In the genomic region with DNA sequence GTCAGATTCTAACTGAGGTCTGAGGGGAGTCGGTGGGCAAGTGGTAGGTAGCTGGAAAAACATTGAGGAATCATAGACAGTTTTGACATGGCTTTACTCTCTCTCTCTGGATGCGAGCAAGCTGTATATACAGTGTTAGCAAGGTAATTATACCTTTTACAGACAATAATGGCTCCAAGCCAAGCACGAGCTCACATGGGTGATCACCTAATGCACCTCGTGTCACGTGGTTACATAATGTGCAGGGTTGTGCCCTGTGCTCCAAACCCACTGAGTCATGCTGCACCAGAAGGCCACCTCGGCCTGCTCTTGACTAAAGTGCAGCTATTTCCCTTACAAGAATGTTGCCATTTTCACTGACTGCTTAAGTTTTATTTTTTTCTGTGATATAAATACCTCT, we compare ENCODE assay signal across 16 cellular contexts. TPM values are rescaled to one million over a fixed set of nuclear protein-coding genes. Genes with fewer than 3 reads are reported as not detected.
DNase-seq lines count a peak whose midpoint lies in the region; ATAC-seq and TF ChIP-seq lines count a peak whose summit lies in the region.
"Had no signal": no experiment of that assay in that cellular context is flagged by ENCODE, and none has a peak within 500 bp of the region (broad histone marks: within the 10 kb centered on the region; RNA-seq: fewer than 3 reads in every experiment).

No MANE protein-coding gene starts in this region.

- no peaks in the 10 kb centered on the region for H3K4me1 ChIP-seq in right cardiac atrium (ENCODE audit: control insufficient read depth, insufficient read depth, low read length)
- H3K4me1 ChIP-seq: parathyroid adenoma had no signal

- H3K4me3 ChIP-seq in epithelial cell of esophagus (ENCODE audit: low read length) (no peak overlapping the region), right cardiac atrium (ENCODE audit: low read length) (no peak overlapping the region), foreskin fibroblast (ENCODE audit: low read depth in 1 of 2, low read length in 2 of 2) (no peak overlapping the region)

- H3K27me3 Mint-ChIP-seq in mesothelial cell of epicardium (ENCODE audit: low read depth), result peaks cover 2% of the 10 kb centered on the region
- H3K27me3 Mint-ChIP-seq: activated CD8-positive, alpha-beta T cell treated with anti-CD3 and anti-CD28 coated beads for 36 hours had no signal

- no peaks in the 10 kb centered on the region for H3K9me3 Mint-ChIP-seq in mesothelial cell of epicardium
- H3K9me3 Mint-ChIP-seq: activated CD8-positive, alpha-beta T cell treated with anti-CD3 and anti-CD28 coated beads for 36 hours; naive B cell; stimulated activated naive CD8-positive, alpha-beta T cell treated with anti-CD3 and anti-CD28 coated beads, Interleukin-15, amount 100 ng/mL, for 72 hours had no signal

- no peaks in the 10 kb centered on the region for H3K9me3 ChIP-seq in right cardiac atrium (ENCODE audit: control insufficient read depth, low read length)

- 78% methylated on average over 6 of the region's 6 CpGs for WGBS in right cardiac atrium

- H3K27ac Mint-ChIP-seq in mesothelial cell of epicardium, result no peak overlapping the region
- H3K27ac Mint-ChIP-seq: activated CD8-positive, alpha-beta T cell treated with anti-CD3 and anti-CD28 coated beads for 36 hours; naive B cell; stimulated activated naive CD8-positive, alpha-beta T cell treated with anti-CD3 and anti-CD28 coated beads, Interleukin-15, amount 100 ng/mL, for 72 hours had no signal

- peak; percentile 95 for DNase-seq in COR-L47 (lab: John Stamatoyannopoulos, UW)
- peak; percentile 75 for DNase-seq in NCI-H1105 (lab: John Stamatoyannopoulos, UW)
- peak; percentile 81 for DNase-seq in NCI-H748 (lab: John Stamatoyannopoulos, UW; ENCODE audit: unreplicated experiment)
- peak; percentile 76 for DNase-seq in epithelial cell of esophagus (ENCODE audit: low read depth)
- no peak for DNase-seq in right cardiac atrium
- DNase-seq in NK-92 treated with Interleukin-12 subunit alpha and Interleukin-12 subunit beta, amount 100 ng/mL, for 24 hours (lab: John Stamatoyannopoulos, UW), result no peak
- DNase-seq in mesothelial cell of epicardium (ENCODE audit: low spot score in 2 of 2, unreplicated experiment in 2 of 2), result no peak
- DNase-seq in foreskin fibroblast, result no peak
- DNase-seq: activated CD8-positive, alpha-beta T cell treated with anti-CD3 and anti-CD28 coated beads for 36 hours; naive B cell; NCI-H1694 treated with DMSO at 0.1 percent for 48 hours; stimulated activated naive CD8-positive, alpha-beta T cell treated with anti-CD3 and anti-CD28 coated beads, Interleukin-15, amount 100 ng/mL, for 72 hours had no signal

- TF ChIP-seq CTCF in epithelial cell of esophagus (IDR thresholded peaks at IDR 0.05; ENCODE audit: insufficient read depth, low read depth, low read length, missing control alignments) (no peak), mesothelial cell of epicardium (IDR thresholded peaks at IDR 0.05; ENCODE audit: unreplicated experiment) (no peak), foreskin fibroblast (IDR thresholded peaks at IDR 0.05; ENCODE audit: low read depth, low read length) (no peak)

- ATAC-seq in right cardiac atrium, result no peak
- ATAC-seq: activated CD8-positive, alpha-beta T cell treated with anti-CD3 and anti-CD28 coated beads for 36 hours; SK-N-SH treated with all-trans-retinoic acid at 6 μM for 48 hours; stimulated activated naive CD8-positive, alpha-beta T cell treated with anti-CD3 and anti-CD28 coated beads, Interleukin-15, amount 100 ng/mL, for 72 hours had no signal

- H3K27me3 ChIP-seq in right cardiac atrium (ENCODE audit: control insufficient read depth, insufficient read depth), result no peaks in the 10 kb centered on the region

- H3K36me3 Mint-ChIP-seq in mesothelial cell of epicardium, result no peaks in the 10 kb centered on the region
- H3K36me3 Mint-ChIP-seq: naive B cell had no signal

- H3K4me1 Mint-ChIP-seq in mesothelial cell of epicardium, result peaks cover 2% of the 10 kb centered on the region

- intact Hi-C loops in right cardiac atrium (cut with DNase I), result loop anchor here in 1 of 4 donors (10.0 kb wide), 1 partner anchor 88 kb away; no protein-coding TSS in a partner anchor

- no peak overlapping the region for H3K27ac ChIP-seq in right cardiac atrium (ENCODE audit: low read length)
- H3K27ac ChIP-seq: parathyroid adenoma had no signal

- H3K4me3 Mint-ChIP-seq in mesothelial cell of epicardium, result no peak overlapping the region
- H3K4me3 Mint-ChIP-seq: activated CD8-positive, alpha-beta T cell treated with anti-CD3 and anti-CD28 coated beads for 36 hours; naive B cell; stimulated activated naive CD8-positive, alpha-beta T cell treated with anti-CD3 and anti-CD28 coated beads, Interleukin-15, amount 100 ng/mL, for 72 hours had no signal

RNA-seq across cellular contexts. Expression of a gene that starts 7.6 kb away (rescaled TPM):
- total RNA-seq in right cardiac atrium (not detected), mesothelial cell of epicardium (0.11 to 0.32 TPM in 2 of 3 replicates, not detected in the other)
- not detected for polyA plus RNA-seq in right cardiac atrium
- total RNA-seq: activated CD8-positive, alpha-beta T cell treated with anti-CD3 and anti-CD28 coated beads for 36 hours; frontal cortex; liver had no signal
- polyA plus RNA-seq: liver had no signal

RNA-seq across cellular contexts. Expression of a gene that starts 20.2 kb away (rescaled TPM):
- total RNA-seq in right cardiac atrium (10 to 100 TPM in 3 of 4 donors, 1 to 10 TPM in 1; 9.9 to 17.1 (median 12.4) TPM), mesothelial cell of epicardium (66.4 to 74.0 TPM (median 71.7 TPM) in 3 replicates)
- polyA plus RNA-seq in right cardiac atrium, result 12.8 TPM

RNA-seq across cellular contexts. Expression of a gene that starts 52.4 kb away (rescaled TPM):
- total RNA-seq in right cardiac atrium (not detected), mesothelial cell of epicardium (not detected in 3 replicates)
- polyA plus RNA-seq in right cardiac atrium, result not detected
- total RNA-seq: activated CD8-positive, alpha-beta T cell treated with anti-CD3 and anti-CD28 coated beads for 36 hours; frontal cortex; liver had no signal
- polyA plus RNA-seq: liver had no signal

Comparison
In these comparisons a context has a peak if more than half of its experiments do, and no peak if none do; other contexts are left out.
1. DNase-seq: peak in COR-L47 (single experiment), NCI-H1105 (single experiment), NCI-H748 (single experiment) and epithelial cell of esophagus (single experiment); none in right cardiac atrium (0 of 3), NK-92 treated with Interleukin-12 subunit alpha and Interleukin-12 subunit beta, amount 100 ng/mL, for 24 hours (single experiment), mesothelial cell of epicardium (0 of 2) and foreskin fibroblast (0 of 2).